Comparison of ENCODE assay signal across 27 cellular contexts in genomic region chr17:72816406-72816805, GRCh38.
"Had no signal": no experiment of that assay in that cellular context is flagged by ENCODE, and none has a peak within 500 bp of the region (broad histone marks: within the 10 kb centered on the region; RNA-seq: fewer than 3 reads in every experiment).

No MANE protein-coding gene starts in this region.

- H3K27ac ChIP-seq: RWPE1 had no signal

- DNase-seq: IMR-90; Karpas-422; KG1; MG63; NCI-H1092; NCI-H1105 treated with DMSO at 0.1 percent for 48 hours; NCI-H1417 treated with DMSO at 0.1 percent for 48 hours; NCI-H146; NCI-H1694 treated with DMSO at 0.1 percent for 48 hours; NCI-H1930; NCI-H2081; NCI-H2171; NCI-H226; NCI-H446; NCI-H510A; NCI-H524 treated with DMSO at 0.1 percent for 48 hours; NCI-H69; NCI-H774; NK-92 treated with Interleukin-12 subunit alpha and Interleukin-12 subunit beta, amount 100 ng/mL, for 24 hours; PC-3; SHP77; SK-N-SH; SW 1271; T-cell had no signal

- ATAC-seq: HepG2, Panc1, PC-3, T-cell had no signal

- H3K4me2 ChIP-seq: SK-N-SH had no signal

- H3K27me3 ChIP-seq: MG63 had no signal

- H3K9ac ChIP-seq: SK-N-SH had no signal

- H3K4me3 ChIP-seq: MG63 had no signal

- H3K36me3 ChIP-seq: MG63 had no signal
